24 cellular contexts compared by ENCODE assay signal in genomic region chr1:184531296-184531695, GRCh38.
A peak's percentile ranks its signal among the peaks of the same experiment; 100 is the strongest.
DNase-seq lines count a peak whose midpoint lies in the region; ATAC-seq, FAIRE-seq and TF ChIP-seq lines count a peak whose summit lies in the region.
"Had no signal": no experiment of that assay in that cellular context is flagged by ENCODE, and none has a peak within 500 bp of the region (broad histone marks: within the 10 kb centered on the region; RNA-seq: fewer than 3 reads in every experiment).

No MANE protein-coding gene starts in this region.

- in situ Hi-C loops in HAP-1 (cut with MboI; ENCODE audit: low sequenced_read_pairs) = no loop called here

- H3K4me3 ChIP-seq in heart right ventricle (no peak overlapping the region), astrocyte (ENCODE audit: insufficient read depth, low read depth, low read length) (no peak overlapping the region), uterus (no peak overlapping the region), HAP-1 (no peak overlapping the region)
- H3K4me3 ChIP-seq: PC-9 had no signal

- DNase-seq in heart right ventricle (no peak), cardiac septum (ENCODE audit: low spot score) (no peak), astrocyte (ENCODE audit: low read depth) (no peak), mesothelial cell of epicardium (ENCODE audit: low spot score in 2 of 2, unreplicated experiment in 2 of 2) (no peak), uterus (no peak), HAP-1 (ENCODE audit: low spot score in 2 of 2) (no peak)
- DNase-seq in stimulated activated CD4-positive, alpha-beta T cell treated with anti-CD3 and anti-CD28 coated beads, Interleukin-2, amount 100 ng/mL, for 48 hours = no peak
- DNase-seq: EL, GF-D8, H7, HFFc6, KBM-7, NCI-H1105 treated with DMSO at 0.1 percent for 48 hours, NCI-H2029 treated with DMSO at 0.1 percent for 48 hours, NCI-H226, NCI-H510A treated with DMSO at 0.1 percent for 48 hours, NCI-H748 treated with DMSO at 0.1 percent for 48 hours, PC-9, RPMI8226, SHP77 treated with DMSO at 0.1 percent for 48 hours had no signal

- H3K27ac ChIP-seq in heart right ventricle (peak overlapping the region in 7 of 10 donors; percentile 5 to 80 (median 61)), astrocyte (ENCODE audit: low read depth, low read length) (no peak overlapping the region), uterus (peak overlapping the region; percentile 42 to 73)
- H3K27ac ChIP-seq: HL-60, PC-9 had no signal

- peaks cover 0 to 62% (median 48%) of the 10 kb centered on the region in 9 donors for H3K4me1 ChIP-seq in heart right ventricle
- no peaks in the 10 kb centered on the region for H3K4me1 ChIP-seq in astrocyte (ENCODE audit: insufficient read depth, low read length)
- peaks cover 0 to 10% of the 10 kb centered on the region in 2 donors for H3K4me1 ChIP-seq in uterus
- no peaks in the 10 kb centered on the region for H3K4me1 ChIP-seq in HAP-1

- H3K27ac Mint-ChIP-seq in astrocyte (ENCODE audit: unreplicated experiment) = no peak overlapping the region
- H3K27ac Mint-ChIP-seq in mesothelial cell of epicardium = peak overlapping the region; percentile 2
- H3K27ac Mint-ChIP-seq: CD14-positive monocyte, HFFc6 had no signal

- FAIRE-seq in astrocyte (lab: Jason Lieb, UNC) = peak; percentile 71
- FAIRE-seq: HepG2 had no signal

- no peaks in the 10 kb centered on the region for H3K79me2 ChIP-seq in astrocyte (ENCODE audit: insufficient read depth, low read length)

- H3K4me3 Mint-ChIP-seq in astrocyte (ENCODE audit: unreplicated experiment) = no peak overlapping the region
- H3K4me3 Mint-ChIP-seq in mesothelial cell of epicardium = no peak overlapping the region
- H3K4me3 Mint-ChIP-seq: CD14-positive monocyte, HFFc6 had no signal

- no peaks in the 10 kb centered on the region for H3K4me1 Mint-ChIP-seq in astrocyte (ENCODE audit: low read depth, unreplicated experiment)
- peaks cover 31% of the 10 kb centered on the region for H3K4me1 Mint-ChIP-seq in mesothelial cell of epicardium

- no peak for ATAC-seq in heart right ventricle
- ATAC-seq in HG03280 (IDR thresholded peaks at IDR 0.05; ENCODE audit: unreplicated experiment) = no peak
- ATAC-seq: HepG2 had no signal

- H3K27me3 Mint-ChIP-seq in astrocyte (ENCODE audit: low read depth, unreplicated experiment) (no peaks in the 10 kb centered on the region), mesothelial cell of epicardium (ENCODE audit: low read depth) (no peaks in the 10 kb centered on the region)

- H2AFZ ChIP-seq in astrocyte (ENCODE audit: low read depth, low read length) = no peak overlapping the region
- H2AFZ ChIP-seq: PC-9 had no signal

- 56 to 67% methylated on average over 1 of the region's 1 CpG for WGBS in heart right ventricle, 2 donors

- H3K36me3 Mint-ChIP-seq in astrocyte (ENCODE audit: low read depth, unreplicated experiment) = no peaks in the 10 kb centered on the region
- peaks cover 6% of the 10 kb centered on the region for H3K36me3 Mint-ChIP-seq in mesothelial cell of epicardium

- H3K9ac ChIP-seq in astrocyte (ENCODE audit: low read length) = no peak overlapping the region

- TF ChIP-seq CTCF in heart right ventricle (IDR thresholded peaks at IDR 0.05) = no peak
- TF ChIP-seq CTCF in astrocyte (IDR thresholded peaks at IDR 0.05; ENCODE audit: insufficient read depth, low read depth, low read length) = no peak
- TF ChIP-seq CTCF in mesothelial cell of epicardium (IDR thresholded peaks at IDR 0.05; ENCODE audit: unreplicated experiment) = no peak
- no peak for TF ChIP-seq CTCF in uterus (IDR thresholded peaks at IDR 0.05)

- peaks cover 0 to 5% (median 0%) of the 10 kb centered on the region in 11 donors for H3K9me3 ChIP-seq in heart right ventricle
- H3K9me3 ChIP-seq in astrocyte (ENCODE audit: insufficient read depth, low read depth, low read length) = no peaks in the 10 kb centered on the region
- H3K9me3 ChIP-seq in uterus = no peaks in the 10 kb centered on the region
- H3K9me3 ChIP-seq in HAP-1 = no peaks in the 10 kb centered on the region

- H3K36me3 ChIP-seq in heart right ventricle = no peaks in the 10 kb centered on the region
- no peaks in the 10 kb centered on the region for H3K36me3 ChIP-seq in astrocyte (ENCODE audit: insufficient read depth, low read length)
- no peaks in the 10 kb centered on the region for H3K36me3 ChIP-seq in uterus
- no peaks in the 10 kb centered on the region for H3K36me3 ChIP-seq in HAP-1 (replicated peaks)

- H3K4me2 ChIP-seq in astrocyte (ENCODE audit: low read length) = no peak overlapping the region
- H3K4me2 ChIP-seq: PC-9 had no signal

- no peak for TF ChIP-seq POLR2A in uterus (IDR thresholded peaks at IDR 0.05)

- no peaks in the 10 kb centered on the region for H3K9me3 Mint-ChIP-seq in astrocyte (ENCODE audit: unreplicated experiment)
- H3K9me3 Mint-ChIP-seq in mesothelial cell of epicardium = peaks cover 3% of the 10 kb centered on the region
- H3K9me3 Mint-ChIP-seq: HFFc6 had no signal

- H3K27me3 ChIP-seq in heart right ventricle (no peaks in the 10 kb centered on the region), astrocyte (ENCODE audit: insufficient read depth, low read length) (no peaks in the 10 kb centered on the region), uterus (no peaks in the 10 kb centered on the region), HAP-1 (ENCODE audit: low read depth) (no peaks in the 10 kb centered on the region)

- no peaks in the 10 kb centered on the region for H4K20me1 ChIP-seq in astrocyte (ENCODE audit: insufficient read depth, low read length)

- intact Hi-C loops in heart right ventricle (cut with DNase I) (no loop called here), cardiac septum (cut with DNase I) (no loop called here), uterus (cut with DNase I; ENCODE audit: low total_unique reads) (no loop called here)
